Comparison of ENCODE assay signal across 8 cellular contexts in the genomic region with DNA sequence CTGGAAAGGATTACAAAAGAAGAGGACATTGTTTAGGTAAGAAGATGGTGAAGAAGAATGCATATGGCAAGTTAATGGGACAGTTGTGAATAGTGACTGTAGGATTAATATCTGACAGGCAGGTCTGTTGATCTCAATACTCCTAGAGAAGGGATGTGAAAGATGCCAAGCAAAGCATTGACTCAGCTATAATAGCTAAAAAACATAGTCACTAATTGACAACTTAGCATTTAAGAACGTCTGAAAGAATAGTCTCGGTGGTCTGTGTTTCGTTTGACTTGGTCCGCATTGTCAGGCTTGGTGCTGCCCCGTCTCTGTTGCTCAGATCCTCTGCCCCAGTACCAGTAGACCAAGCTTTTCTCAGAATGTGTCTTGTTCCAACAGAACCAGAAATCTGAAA.
"Had no signal": no experiment of that assay in that cellular context is flagged by ENCODE, and none has a peak within 500 bp of the region (broad histone marks: within the 10 kb centered on the region; RNA-seq: fewer than 3 reads in every experiment).

No MANE protein-coding gene starts in this region.

- H3K9me3 Mint-ChIP-seq: GM23338, H9, IgD-negative memory B cell had no signal

- ATAC-seq: GM23338, HepG2 had no signal

- FAIRE-seq: H1, H54, HepG2 had no signal

- H3K4me3 ChIP-seq: GM23338 had no signal

- DNase-seq: H9, HCEC 1CT, KG1 had no signal

- H3K27ac Mint-ChIP-seq: H9, IgD-negative memory B cell had no signal

- H3K4me3 Mint-ChIP-seq: GM23338, H9, IgD-negative memory B cell had no signal

- H3K27me3 Mint-ChIP-seq: IgD-negative memory B cell had no signal
